ENCODE assay signal across 8 cellular contexts in genomic region chr14:70123796-70124195, GRCh38.
"Had no signal": no experiment of that assay in that cellular context is flagged by ENCODE, and none has a peak within 500 bp of the region (broad histone marks: within the 10 kb centered on the region; RNA-seq: fewer than 3 reads in every experiment).

No MANE protein-coding gene starts in this region.

- H3K4me3 Mint-ChIP-seq: HFFc6 had no signal

- ATAC-seq: HCT116, K562 had no signal

- H3K27ac ChIP-seq: GM23248 had no signal

- H3K9ac ChIP-seq: GM23248 had no signal

- H2AFZ ChIP-seq: GM23248 had no signal

- H3K9me3 ChIP-seq: HAP-1 had no signal

- H3K36me3 ChIP-seq: HAP-1 had no signal

- H3K4me3 ChIP-seq: GM23248, HAP-1, K562 had no signal

- H3K27ac Mint-ChIP-seq: HFFc6 had no signal

- H3K4me1 ChIP-seq: HAP-1 had no signal

- DNase-seq: GM23248, GOT3, H7, HFFc6, IMR-90 had no signal
